ENCODE assay signal across 10 cellular contexts in the genomic region with DNA sequence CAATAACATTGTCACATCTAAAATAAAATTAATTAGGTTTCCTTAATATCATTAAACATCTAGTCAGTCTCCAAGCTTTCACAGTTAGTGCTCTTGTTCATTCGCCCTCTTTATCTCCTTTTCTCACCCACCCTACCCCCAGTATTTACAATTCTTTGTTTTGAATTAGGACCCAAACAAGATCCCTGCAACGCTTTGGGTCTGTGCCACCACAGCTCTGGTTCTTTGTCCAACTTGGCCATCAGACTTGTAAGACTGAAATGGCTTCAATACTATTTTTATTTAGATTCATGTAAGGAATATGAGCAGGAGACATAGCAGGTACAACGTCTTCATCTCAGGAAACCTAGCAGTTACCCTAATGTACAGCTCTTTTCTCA.
A peak's percentile ranks its signal among the peaks of the same experiment; 100 is the strongest.
DNase-seq lines count a peak whose midpoint lies in the region; ATAC-seq and TF ChIP-seq lines count a peak whose summit lies in the region.
"Had no signal": no experiment of that assay in that cellular context is flagged by ENCODE, and none has a peak within 500 bp of the region (broad histone marks: within the 10 kb centered on the region; RNA-seq: fewer than 3 reads in every experiment).

No MANE protein-coding gene starts in this region.

- ATAC-seq in left ventricle myocardium superior = peak; percentile 14
- ATAC-seq in stimulated activated naive B cell treated with anti-CD40 and anti-IgM and Interleukin-4, amounts not matched to agents 10 μg/mL and 1 μg/mL and 100 μg/mL, for 72 hours (replicated peaks) = no peak

- H3K36me3 Mint-ChIP-seq in stimulated activated naive B cell treated with anti-CD40 and anti-IgM and Interleukin-4, amounts not matched to agents 10 μg/mL and 1 μg/mL and 100 μg/mL, for 72 hours = peaks cover 28 to 39% of the 10 kb centered on the region in 2 donors

- H3K9me3 Mint-ChIP-seq in stimulated activated naive B cell treated with anti-CD40 and anti-IgM and Interleukin-4, amounts not matched to agents 10 μg/mL and 1 μg/mL and 100 μg/mL, for 72 hours = peaks cover 10 to 11% of the 10 kb centered on the region in 2 donors

- peak overlapping the region; percentile 34 to 39 for H3K27ac ChIP-seq in ascending aorta
- peak overlapping the region; percentile 16 for H3K27ac ChIP-seq in skeletal muscle tissue (ENCODE audit: low read depth, low read length)
- H3K27ac ChIP-seq: tibial nerve had no signal

- H3K36me3 ChIP-seq in ascending aorta (no peaks in the 10 kb centered on the region), skeletal muscle tissue (ENCODE audit: control insufficient read depth in 3 of 3, insufficient read depth in 3 of 3, low read length in 3 of 3) (no peaks in the 10 kb centered on the region)

- no peak for TF ChIP-seq CTCF in ascending aorta (IDR thresholded peaks at IDR 0.05)

- H3K9me3 ChIP-seq in ascending aorta = peaks cover 0 to 25% of the 10 kb centered on the region in 2 donors
- no peaks in the 10 kb centered on the region for H3K9me3 ChIP-seq in skeletal muscle tissue (ENCODE audit: control insufficient read depth in 3 of 3, low read length in 3 of 3)

- no peak overlapping the region for H3K4me3 ChIP-seq in ascending aorta
- no peak overlapping the region for H3K4me3 ChIP-seq in skeletal muscle tissue (ENCODE audit: low read length in 3 of 3)
- H3K4me3 ChIP-seq: tibial nerve had no signal

- H3K4me1 ChIP-seq in ascending aorta = peaks cover 0 to 18% of the 10 kb centered on the region in 2 donors
- peaks cover 3 to 10% (median 9%) of the 10 kb centered on the region in 3 donors for H3K4me1 ChIP-seq in skeletal muscle tissue (ENCODE audit: control insufficient read depth in 3 of 3, insufficient read depth in 3 of 3, low read length in 3 of 3)

- intact Hi-C loops in ascending aorta (cut with DNase I) (no loop called here), left ventricle myocardium superior (cut with micrococcal nuclease) (no loop called here)

- H3K9ac ChIP-seq in skeletal muscle tissue (ENCODE audit: low read depth in 1 of 3, low read length in 3 of 3) = no peak overlapping the region

- H3K27me3 ChIP-seq in ascending aorta (no peaks in the 10 kb centered on the region), skeletal muscle tissue (ENCODE audit: control insufficient read depth in 3 of 3, insufficient read depth in 3 of 3, low read length in 3 of 3) (no peaks in the 10 kb centered on the region)
- H3K27me3 ChIP-seq: tibial nerve had no signal

- peak; percentile 50 for DNase-seq in DMS 273 (lab: John Stamatoyannopoulos, UW; ENCODE audit: unreplicated experiment)
- DNase-seq in DMS 273 treated with DMSO at 0.1 percent for 48 hours (lab: John Stamatoyannopoulos, UW) = no peak
- DNase-seq in ascending aorta (ENCODE audit: low spot score in 2 of 2) = no peak
- DNase-seq in left ventricle myocardium superior = peak; percentile 38
- DNase-seq in stimulated activated naive B cell treated with anti-CD40 and anti-IgM and Interleukin-4, amounts not matched to agents 10 μg/mL and 1 μg/mL and 100 μg/mL, for 72 hours = no peak
- DNase-seq in NCI-H748 treated with DMSO at 0.1 percent for 48 hours (lab: John Stamatoyannopoulos, UW) = no peak
- DNase-seq in Ammon's horn (ENCODE audit: low spot score) = no peak
- DNase-seq: activated gamma-delta T cell treated with Interleukin-2 at 50 U/mL for 16 hours had no signal

- peaks cover 0 to 3% of the 10 kb centered on the region in 2 donors for H3K4me1 Mint-ChIP-seq in stimulated activated naive B cell treated with anti-CD40 and anti-IgM and Interleukin-4, amounts not matched to agents 10 μg/mL and 1 μg/mL and 100 μg/mL, for 72 hours

- no peak overlapping the region for H3K27ac Mint-ChIP-seq in stimulated activated naive B cell treated with anti-CD40 and anti-IgM and Interleukin-4, amounts not matched to agents 10 μg/mL and 1 μg/mL and 100 μg/mL, for 72 hours

- no peak overlapping the region for H3K4me3 Mint-ChIP-seq in stimulated activated naive B cell treated with anti-CD40 and anti-IgM and Interleukin-4, amounts not matched to agents 10 μg/mL and 1 μg/mL and 100 μg/mL, for 72 hours

- H3K27me3 Mint-ChIP-seq in stimulated activated naive B cell treated with anti-CD40 and anti-IgM and Interleukin-4, amounts not matched to agents 10 μg/mL and 1 μg/mL and 100 μg/mL, for 72 hours = no peaks in the 10 kb centered on the region

Comparison
In these comparisons a context has a peak if more than half of its experiments do, and no peak if none do; other contexts are left out.
1. DNase-seq: peak in DMS 273 (single experiment) and left ventricle myocardium superior (single experiment); none in DMS 273 treated with DMSO at 0.1 percent for 48 hours (single experiment), ascending aorta (0 of 2), stimulated activated naive B cell treated with anti-CD40 and anti-IgM and Interleukin-4, amounts not matched to agents 10 μg/mL and 1 μg/mL and 100 μg/mL, for 72 hours (single experiment), NCI-H748 treated with DMSO at 0.1 percent for 48 hours (single experiment) and Ammon's horn (single experiment).